In genomic region chr15:22880068-22880980, GRCh38 we compare ENCODE assay signal across 16 cellular contexts.
"Had no signal": no experiment of that assay in that cellular context is flagged by ENCODE, and none has a peak within 500 bp of the region (broad histone marks: within the 10 kb centered on the region; RNA-seq: fewer than 3 reads in every experiment).

No MANE protein-coding gene starts in this region.

- H3K9me3 Mint-ChIP-seq: memory B cell; mesothelial cell of epicardium; natural killer cell treated with Interleukin-12 subunit alpha and Interleukin-12 subunit beta and Interleukin-15 and Interleukin-18, amount 100 ng/mL, for 72 hours; type B pancreatic cell had no signal

- H3K27ac Mint-ChIP-seq: memory B cell; mesothelial cell of epicardium; natural killer cell treated with Interleukin-12 subunit alpha and Interleukin-12 subunit beta and Interleukin-15 and Interleukin-18, amount 100 ng/mL, for 72 hours; stimulated activated naive B cell treated with anti-CD40 and anti-IgM and Interleukin-4, amounts not matched to agents 10 μg/mL and 1 μg/mL and 100 μg/mL, for 72 hours; type B pancreatic cell had no signal

- H3K36me3 Mint-ChIP-seq: natural killer cell treated with Interleukin-12 subunit alpha and Interleukin-12 subunit beta and Interleukin-15 and Interleukin-18, amount 100 ng/mL, for 72 hours had no signal

- DNase-seq: cortex of kidney; effector memory CD4-positive, alpha-beta T cell; gastrocnemius medialis; islet precursor cell; lower lobe of right lung; sigmoid colon; stimulated activated CD4-positive, alpha-beta T cell treated with anti-CD3 and anti-CD28 coated beads, Interleukin-2, amount 100 ng/mL, for 24 hours; stimulated activated CD4-positive, alpha-beta T cell treated with anti-CD3 and anti-CD28 coated beads, Interleukin-4, amount 100 ng/mL, for 4 hours; stimulated activated naive B cell treated with anti-CD40 and anti-IgM and Interleukin-4, amounts not matched to agents 10 μg/mL and 1 μg/mL and 100 μg/mL, for 72 hours; stomach; substantia nigra had no signal

- ATAC-seq: gastrocnemius medialis; left lobe of liver; lower lobe of right lung; natural killer cell treated with Interleukin-12 subunit alpha and Interleukin-12 subunit beta and Interleukin-15 and Interleukin-18, amount 100 ng/mL, for 72 hours; stimulated activated naive B cell treated with anti-CD40 and anti-IgM and Interleukin-4, amounts not matched to agents 10 μg/mL and 1 μg/mL and 100 μg/mL, for 72 hours had no signal

- H3K27me3 Mint-ChIP-seq: memory B cell; natural killer cell treated with Interleukin-12 subunit alpha and Interleukin-12 subunit beta and Interleukin-15 and Interleukin-18, amount 100 ng/mL, for 72 hours; stimulated activated naive B cell treated with anti-CD40 and anti-IgM and Interleukin-4, amounts not matched to agents 10 μg/mL and 1 μg/mL and 100 μg/mL, for 72 hours; type B pancreatic cell had no signal

- H3K4me1 Mint-ChIP-seq: memory B cell, mesothelial cell of epicardium had no signal

- H3K4me3 Mint-ChIP-seq: memory B cell; mesothelial cell of epicardium; natural killer cell treated with Interleukin-12 subunit alpha and Interleukin-12 subunit beta and Interleukin-15 and Interleukin-18, amount 100 ng/mL, for 72 hours; stimulated activated naive B cell treated with anti-CD40 and anti-IgM and Interleukin-4, amounts not matched to agents 10 μg/mL and 1 μg/mL and 100 μg/mL, for 72 hours; type B pancreatic cell had no signal
